ENCODE assay signal across 11 cellular contexts in genomic region chr6:551829-552350, GRCh38.
"Had no signal": no experiment of that assay in that cellular context is flagged by ENCODE, and none has a peak within 500 bp of the region (broad histone marks: within the 10 kb centered on the region; RNA-seq: fewer than 3 reads in every experiment).

No MANE protein-coding gene starts in this region.

- H3K27me3 ChIP-seq: body of pancreas, gastrocnemius medialis, stomach had no signal

- ATAC-seq: body of pancreas, gastrocnemius medialis had no signal

- H3K27ac ChIP-seq: body of pancreas, gastrocnemius medialis, stomach, thoracic aorta had no signal

- H3K4me1 ChIP-seq: body of pancreas, gastrocnemius medialis, stomach had no signal

- H3K9me3 ChIP-seq: body of pancreas, gastrocnemius medialis, stomach, thoracic aorta had no signal

- DNase-seq: activated CD4-positive, CD25-positive, alpha-beta regulatory T cell treated with anti-CD3 and anti-CD28 coated beads, Interleukin-2, amount 50 U/mL, for 72 hours; activated naive CD4-positive, alpha-beta T cell; activated T-cell treated with anti-CD3 and anti-CD28 coated beads for 4 hours; body of pancreas; central memory CD4-positive, alpha-beta T cell; cortex of kidney; effector CD8-positive, alpha-beta T cell; gastrocnemius medialis; retina; stomach had no signal

- H3K4me3 ChIP-seq: body of pancreas, gastrocnemius medialis, stomach, thoracic aorta had no signal
